Comparison of ENCODE assay signal across 20 cellular contexts in genomic region chr1:2268285-2269056, GRCh38. TPM values are rescaled to one million over a fixed set of nuclear protein-coding genes. Genes with fewer than 3 reads are reported as not detected.
A peak's percentile ranks its signal among the peaks of the same experiment; 100 is the strongest.
DNase-seq lines count a peak whose midpoint lies in the region; ATAC-seq and TF ChIP-seq lines count a peak whose summit lies in the region.
"Had no signal": no experiment of that assay in that cellular context is flagged by ENCODE, and none has a peak within 500 bp of the region (broad histone marks: within the 10 kb centered on the region; RNA-seq: fewer than 3 reads in every experiment).

No MANE protein-coding gene starts in this region.

- no peaks in the 10 kb centered on the region for H3K27me3 Mint-ChIP-seq in activated T-cell treated with anti-CD3 and anti-CD28 coated beads, Interleukin-2, amount 50 U/mL, for 24 hours
- no peaks in the 10 kb centered on the region for H3K27me3 Mint-ChIP-seq in activated T-cell treated with anti-CD3 and anti-CD28 coated beads, Interleukin-2, amount 50 U/mL, for 4 hours (ENCODE audit: low read depth)
- H3K27me3 Mint-ChIP-seq in activated B cell treated with CpG ODN at 0.5 μM for 24 hours (no peaks in the 10 kb centered on the region), progenitor cell of endocrine pancreas (no peaks in the 10 kb centered on the region)

- no peaks in the 10 kb centered on the region for H3K36me3 ChIP-seq in right atrium auricular region
- H3K36me3 ChIP-seq: brain microvascular endothelial cell, heart left ventricle had no signal

- ATAC-seq in activated T-cell treated with anti-CD3 and anti-CD28 coated beads, Interleukin-2, amount 50 U/mL, for 4 hours, result no peak
- no peak for ATAC-seq in activated B cell treated with CpG ODN at 0.5 μM for 24 hours (ENCODE audit: low read depth)
- ATAC-seq in activated CD4-positive, CD25-positive, alpha-beta regulatory T cell treated with anti-CD3 and anti-CD28 coated beads, Interleukin-2, amount 50 U/mL, for 24 hours, result no peak
- ATAC-seq: A549 had no signal

- H3K27me3 ChIP-seq in right atrium auricular region, result no peaks in the 10 kb centered on the region
- H3K27me3 ChIP-seq: BLaER1 treated with 17β-estradiol and CSF1 and Interleukin-3, amounts not matched to agents 10 nM and 100 nM; brain microvascular endothelial cell; heart left ventricle had no signal

- peaks cover 65% of the 10 kb centered on the region for H3K4me1 Mint-ChIP-seq in activated T-cell treated with anti-CD3 and anti-CD28 coated beads, Interleukin-2, amount 50 U/mL, for 24 hours (ENCODE audit: low read depth)
- H3K4me1 Mint-ChIP-seq in activated T-cell treated with anti-CD3 and anti-CD28 coated beads, Interleukin-2, amount 50 U/mL, for 4 hours (ENCODE audit: low read depth), result peaks cover 61% of the 10 kb centered on the region
- peaks cover 44% of the 10 kb centered on the region for H3K4me1 Mint-ChIP-seq in activated B cell treated with CpG ODN at 0.5 μM for 24 hours
- H3K4me1 Mint-ChIP-seq in progenitor cell of endocrine pancreas (ENCODE audit: low read depth), result peaks cover 27% of the 10 kb centered on the region

- intact Hi-C loops in activated B cell treated with CpG ODN at 0.5 μM for 24 hours (cut with micrococcal nuclease), result no loop called here

- no peak overlapping the region for H3K4me3 Mint-ChIP-seq in activated T-cell treated with anti-CD3 and anti-CD28 coated beads, Interleukin-2, amount 50 U/mL, for 24 hours
- no peak overlapping the region for H3K4me3 Mint-ChIP-seq in activated T-cell treated with anti-CD3 and anti-CD28 coated beads, Interleukin-2, amount 50 U/mL, for 4 hours
- H3K4me3 Mint-ChIP-seq in activated B cell treated with CpG ODN at 0.5 μM for 24 hours, result no peak overlapping the region
- no peak overlapping the region for H3K4me3 Mint-ChIP-seq in progenitor cell of endocrine pancreas (ENCODE audit: low read depth)
- H3K4me3 Mint-ChIP-seq: T-helper 1 cell treated with Interleukin-12 subunit alpha and Interleukin-12 subunit beta and Interleukin-4 antibody, amounts not matched to agents 30 μg/mL and 1 μg/mL, for 36 hours had no signal

- peak overlapping the region; percentile 68 to 78 for H3K27ac ChIP-seq in right atrium auricular region
- H3K27ac ChIP-seq: A549, brain microvascular endothelial cell had no signal

- CTCF ChIA-PET in activated B cell treated with CpG ODN at 0.5 μM for 24 hours (lab: Charles Lee), result no interaction called here

- peaks cover 3% of the 10 kb centered on the region for H3K36me3 Mint-ChIP-seq in activated T-cell treated with anti-CD3 and anti-CD28 coated beads, Interleukin-2, amount 50 U/mL, for 24 hours (ENCODE audit: low read depth)
- H3K36me3 Mint-ChIP-seq in activated T-cell treated with anti-CD3 and anti-CD28 coated beads, Interleukin-2, amount 50 U/mL, for 4 hours (ENCODE audit: insufficient read depth), result peaks cover 5% of the 10 kb centered on the region
- H3K36me3 Mint-ChIP-seq in activated B cell treated with CpG ODN at 0.5 μM for 24 hours (ENCODE audit: low read depth) (peaks cover 8% of the 10 kb centered on the region), progenitor cell of endocrine pancreas (ENCODE audit: insufficient read depth) (no peaks in the 10 kb centered on the region)

- peak overlapping the region; percentile 79 for H3K27ac Mint-ChIP-seq in activated T-cell treated with anti-CD3 and anti-CD28 coated beads, Interleukin-2, amount 50 U/mL, for 24 hours
- H3K27ac Mint-ChIP-seq in activated B cell treated with CpG ODN at 0.5 μM for 24 hours (peak overlapping the region; percentile 65), progenitor cell of endocrine pancreas (peak overlapping the region; percentile 85)
- H3K27ac Mint-ChIP-seq: T-helper 1 cell treated with Interleukin-12 subunit alpha and Interleukin-12 subunit beta and Interleukin-4 antibody, amounts not matched to agents 30 μg/mL and 1 μg/mL, for 36 hours had no signal

- H3K4me1 ChIP-seq in right atrium auricular region, result peaks cover 0 to 89% of the 10 kb centered on the region in 2 donors

- H3K4me3 ChIP-seq in right atrium auricular region, result no peak overlapping the region
- H3K4me3 ChIP-seq: A549; BLaER1 treated with 17β-estradiol and CSF1 and Interleukin-3, amounts not matched to agents 10 nM and 100 nM; heart left ventricle had no signal

- no peak for TF ChIP-seq CTCF in activated B cell treated with CpG ODN at 0.5 μM for 24 hours (IDR thresholded peaks at IDR 0.05)
- TF ChIP-seq CTCF in right atrium auricular region (IDR thresholded peaks at IDR 0.05), result no peak
- TF ChIP-seq CTCF in progenitor cell of endocrine pancreas (IDR thresholded peaks at IDR 0.05; ENCODE audit: unreplicated experiment), result no peak

- no peaks in the 10 kb centered on the region for H3K9me3 ChIP-seq in right atrium auricular region
- H3K9me3 ChIP-seq: A549; BLaER1 treated with 17β-estradiol and CSF1 and Interleukin-3, amounts not matched to agents 10 nM and 100 nM; heart left ventricle had no signal

- DNase-seq in activated T-cell treated with anti-CD3 and anti-CD28 coated beads, Interleukin-2, amount 50 U/mL, for 24 hours, result no peak
- DNase-seq in activated T-cell treated with anti-CD3 and anti-CD28 coated beads, Interleukin-2, amount 50 U/mL, for 4 hours, result no peak
- DNase-seq in activated B cell treated with CpG ODN at 0.5 μM for 24 hours (no peak), right atrium auricular region (ENCODE audit: low spot score) (no peak), progenitor cell of endocrine pancreas (ENCODE audit: low spot score, unreplicated experiment) (no peak), D341Med (ENCODE audit: low spot score) (no peak), NCI-H1436 (lab: John Stamatoyannopoulos, UW) (no peak)
- DNase-seq: activated CD8-positive, alpha-beta memory T cell treated with anti-CD3 and anti-CD28 coated beads, Interleukin-2, amount 50 U/mL, for 48 hours; brain microvascular endothelial cell; dermis blood vessel endothelial cell; KBM-7; NCI-H1092; NCI-H526; SIG-M5 had no signal

- POLR2A ChIA-PET in activated B cell treated with CpG ODN at 0.5 μM for 24 hours (lab: Charles Lee), result interaction anchor here (1.5 kb wide), 1 partner anchor 12 kb away, joined by 3 read pairs; no protein-coding TSS in a partner anchor

- H3K9me3 Mint-ChIP-seq in activated T-cell treated with anti-CD3 and anti-CD28 coated beads, Interleukin-2, amount 50 U/mL, for 24 hours, result no peaks in the 10 kb centered on the region
- no peaks in the 10 kb centered on the region for H3K9me3 Mint-ChIP-seq in activated T-cell treated with anti-CD3 and anti-CD28 coated beads, Interleukin-2, amount 50 U/mL, for 4 hours
- H3K9me3 Mint-ChIP-seq in activated B cell treated with CpG ODN at 0.5 μM for 24 hours (no peaks in the 10 kb centered on the region), progenitor cell of endocrine pancreas (ENCODE audit: low read depth) (no peaks in the 10 kb centered on the region)
- H3K9me3 Mint-ChIP-seq: activated naive CD4-positive, alpha-beta T cell treated with anti-CD3 and anti-CD28 coated beads, Interleukin-2, amount 50 U/mL, for 72 hours; T-helper 1 cell treated with Interleukin-12 subunit alpha and Interleukin-12 subunit beta and Interleukin-4 antibody, amounts not matched to agents 30 μg/mL and 1 μg/mL, for 36 hours had no signal

RNA-seq across cellular contexts. Expression of gene SKI, which starts 40.4 kb away (rescaled TPM):
- 10 to 100 TPM; 43.8 to 45.2 (median 44.7) TPM for total RNA-seq in activated T-cell treated with anti-CD3 and anti-CD28 coated beads, Interleukin-2, amount 50 U/mL, for 4 hours
- total RNA-seq in activated B cell treated with CpG ODN at 0.5 μM for 24 hours (37.2 and 37.6 TPM in 2 replicates), right atrium auricular region (10 to 100 TPM; 36.7 to 57.2 TPM), progenitor cell of endocrine pancreas (56.2 and 59.4 TPM in 2 replicates)
